8 cellular contexts compared by ENCODE assay signal in genomic region chr7:55366461-55367138, GRCh38. TPM values are rescaled to one million over a fixed set of nuclear protein-coding genes. Genes with fewer than 3 reads are reported as not detected.
DNase-seq lines count a peak whose midpoint lies in the region; ATAC-seq and TF ChIP-seq lines count a peak whose summit lies in the region.

No MANE protein-coding gene starts in this region.

- DNase-seq in NCI-H82 (lab: John Stamatoyannopoulos, UW) (peak; percentile 46), NCI-H82 treated with DMSO at 0.1 percent for 48 hours (lab: John Stamatoyannopoulos, UW; ENCODE audit: unreplicated experiment) (no peak), NCI-H2081 treated with DMSO at 0.1 percent for 48 hours (lab: John Stamatoyannopoulos, UW) (peak; percentile 13), hepatocyte (ENCODE audit: low spot score) (no peak), HCEC 1CT (no peak)
- DNase-seq in activated naive CD4-positive, alpha-beta T cell treated with anti-CD3 and anti-CD28 coated beads, Interleukin-2, amount 50 U/mL, for 72 hours (ENCODE audit: low spot score in 2 of 2), result peak in 1 of 2 donors; percentile 24

- TF ChIP-seq CTCF in hepatocyte (IDR thresholded peaks at IDR 0.05; ENCODE audit: poor library complexity), result no peak

- H3K9me2 ChIP-seq in hepatocyte (replicated peaks; ENCODE audit: insufficient read depth), result no peaks in the 10 kb centered on the region

- H3K9me3 Mint-ChIP-seq in activated naive CD4-positive, alpha-beta T cell treated with anti-CD3 and anti-CD28 coated beads, Interleukin-2, amount 50 U/mL, for 72 hours, result no peaks in the 10 kb centered on the region

- H3K36me3 ChIP-seq in hepatocyte (replicated peaks; ENCODE audit: insufficient read depth, low read depth), result no peaks in the 10 kb centered on the region

- H3K27ac ChIP-seq in hepatocyte (peak overlapping the region; percentile 99), skin epidermis (peak overlapping the region; percentile 97 to 100 (median 100))

- peaks cover 17% of the 10 kb centered on the region for H3K79me2 ChIP-seq in hepatocyte

- no peaks in the 10 kb centered on the region for H4K20me1 ChIP-seq in hepatocyte (ENCODE audit: insufficient read depth, poor library complexity, severe bottlenecking)

- peak overlapping the region; percentile 94 for H2AFZ ChIP-seq in hepatocyte

- peak overlapping the region; percentile 82 for H3K4me2 ChIP-seq in hepatocyte

- peaks cover 7 to 9% of the 10 kb centered on the region in 2 donors for H3K36me3 Mint-ChIP-seq in activated naive CD4-positive, alpha-beta T cell treated with anti-CD3 and anti-CD28 coated beads, Interleukin-2, amount 50 U/mL, for 72 hours

- H3K4me1 ChIP-seq in hepatocyte (ENCODE audit: insufficient read depth), result peaks cover 11% of the 10 kb centered on the region

- peak overlapping the region; percentile 96 to 97 for H3K27ac Mint-ChIP-seq in activated naive CD4-positive, alpha-beta T cell treated with anti-CD3 and anti-CD28 coated beads, Interleukin-2, amount 50 U/mL, for 72 hours

- ATAC-seq in HG02870 (IDR thresholded peaks at IDR 0.05; ENCODE audit: unreplicated experiment), result peak; percentile 14
- ATAC-seq in activated naive CD4-positive, alpha-beta T cell treated with anti-CD3 and anti-CD28 coated beads, Interleukin-2, amount 50 U/mL, for 72 hours, result peak; percentile 26 to 27

- under 1% methylated on average over 32 of the region's 32 CpGs for WGBS in hepatocyte (ENCODE audit: low lambda C conversion rate, missing lambda C conversion rate)

- H3K4me3 ChIP-seq in hepatocyte (peak overlapping the region; percentile 59), skin epidermis (peak overlapping the region; percentile 91 to 98 (median 92))

- H3K9me3 ChIP-seq in hepatocyte (ENCODE audit: low read depth), result no peaks in the 10 kb centered on the region

- H3K27me3 ChIP-seq in hepatocyte, result no peaks in the 10 kb centered on the region

RNA-seq across cellular contexts. Expression of gene LANCL2, which starts 1.5 kb away (rescaled TPM):
- total RNA-seq in activated naive CD4-positive, alpha-beta T cell treated with anti-CD3 and anti-CD28 coated beads, Interleukin-2, amount 50 U/mL, for 72 hours, result 10 to 100 TPM in 1 of 2 donors, 1 to 10 TPM in 1; 5.4 to 11.7 TPM
- total RNA-seq in hepatocyte, result 14.1 and 14.8 TPM in 2 replicates
- polyA plus RNA-seq in hepatocyte, result 13.5 and 16.2 TPM in 2 replicates

Comparison
In these comparisons a context has a peak if more than half of its experiments do, and no peak if none do; other contexts are left out.
1. DNase-seq: peak in NCI-H82 (single experiment) and NCI-H2081 treated with DMSO at 0.1 percent for 48 hours (single experiment); none in NCI-H82 treated with DMSO at 0.1 percent for 48 hours (single experiment), hepatocyte (single experiment) and HCEC 1CT (single experiment).